37 cellular contexts compared by ENCODE assay signal in genomic region chr5:95518417-95518816, GRCh38.
"Had no signal": no experiment of that assay in that cellular context is flagged by ENCODE, and none has a peak within 500 bp of the region (broad histone marks: within the 10 kb centered on the region; RNA-seq: fewer than 3 reads in every experiment).

No MANE protein-coding gene starts in this region.

- FAIRE-seq: colon, TTC549 had no signal

- H3K4me3 ChIP-seq: adrenal gland, body of pancreas, breast epithelium, cardiac muscle cell, esophagus muscularis mucosa, gastrocnemius medialis had no signal

- H3K27ac ChIP-seq: adrenal gland, body of pancreas, breast epithelium, cardiac muscle cell, esophagus muscularis mucosa, foreskin keratinocyte, gastrocnemius medialis, VCaP had no signal

- H3K4me3 Mint-ChIP-seq: activated CD4-positive, alpha-beta memory T cell treated with anti-CD3 and anti-CD28 coated beads, Interleukin-2, amount 10 ng/mL, durations not matched to agents 7 days and 5 days; activated CD4-positive, alpha-beta T cell treated with anti-CD3 and anti-CD28 coated beads, Interleukin-2, amount 10 ng/mL, durations not matched to agents 7 days and 5 days; activated naive CD4-positive, alpha-beta T cell treated with anti-CD3 and anti-CD28 coated beads for 36 hours; activated naive CD4-positive, alpha-beta T cell treated with anti-CD3 and anti-CD28 coated beads, Interleukin-2, amount 50 U/mL, for 24 hours; activated naive CD8-positive, alpha-beta T cell treated with anti-CD3 and anti-CD28 coated beads for 36 hours; activated naive CD8-positive, alpha-beta T cell treated with anti-CD3 and anti-CD28 coated beads, Interleukin-2, amount 50 U/mL, for 24 hours; activated T-cell treated with anti-CD3 and anti-CD28 coated beads, Interleukin-2, amount 50 U/mL, for 4 hours; activated T-helper 1 cell treated with anti-CD3 and anti-CD28 coated beads, Interleukin-12 subunit alpha, Interleukin-12 subunit beta, Interleukin-2, Interleukin-4 antibody, amounts not matched to agents 30 ng/mL and 10 ng/mL and 1 ng/mL, durations not matched to agents 14 hours and 24 hours and 36 hours; effector memory CD8-positive, alpha-beta T cell; WTC11 had no signal

- H3K27me3 Mint-ChIP-seq: activated CD4-positive, alpha-beta memory T cell treated with anti-CD3 and anti-CD28 coated beads, Interleukin-2, amount 10 ng/mL, durations not matched to agents 7 days and 5 days; activated CD4-positive, alpha-beta T cell treated with anti-CD3 and anti-CD28 coated beads, Interleukin-2, amount 10 ng/mL, durations not matched to agents 7 days and 5 days; activated naive CD4-positive, alpha-beta T cell treated with anti-CD3 and anti-CD28 coated beads, Interleukin-2, amount 50 U/mL, for 24 hours; activated naive CD8-positive, alpha-beta T cell treated with anti-CD3 and anti-CD28 coated beads for 36 hours; activated naive CD8-positive, alpha-beta T cell treated with anti-CD3 and anti-CD28 coated beads, Interleukin-2, amount 50 U/mL, for 24 hours; effector memory CD8-positive, alpha-beta T cell had no signal

- H3K4me1 ChIP-seq: adrenal gland, body of pancreas, breast epithelium, esophagus muscularis mucosa, foreskin keratinocyte, gastrocnemius medialis had no signal

- H3K9me3 Mint-ChIP-seq: activated CD4-positive, alpha-beta memory T cell treated with anti-CD3 and anti-CD28 coated beads, Interleukin-2, amount 10 ng/mL, durations not matched to agents 7 days and 5 days; activated CD4-positive, alpha-beta T cell treated with anti-CD3 and anti-CD28 coated beads, Interleukin-2, amount 10 ng/mL, durations not matched to agents 7 days and 5 days; activated naive CD4-positive, alpha-beta T cell treated with anti-CD3 and anti-CD28 coated beads for 36 hours; activated naive CD4-positive, alpha-beta T cell treated with anti-CD3 and anti-CD28 coated beads, Interleukin-2, amount 50 U/mL, for 24 hours; activated naive CD8-positive, alpha-beta T cell treated with anti-CD3 and anti-CD28 coated beads for 36 hours; activated naive CD8-positive, alpha-beta T cell treated with anti-CD3 and anti-CD28 coated beads, Interleukin-2, amount 50 U/mL, for 24 hours; activated T-cell treated with anti-CD3 and anti-CD28 coated beads, Interleukin-2, amount 50 U/mL, for 4 hours; activated T-helper 1 cell treated with anti-CD3 and anti-CD28 coated beads, Interleukin-12 subunit alpha, Interleukin-12 subunit beta, Interleukin-2, Interleukin-4 antibody, amounts not matched to agents 30 ng/mL and 10 ng/mL and 1 ng/mL, durations not matched to agents 14 hours and 24 hours and 36 hours; activated T-helper 2 cell treated with anti-CD3 and anti-CD28 coated beads, Interferon-gamma antibody, Interleukin-2, Interleukin-4, amounts not matched to agents 10 μg/mL and 5 μg/mL and 100 μg/mL, durations not matched to agents 14 hours and 24 hours and 36 hours; effector memory CD8-positive, alpha-beta T cell; WTC11 had no signal

- H3K9me3 ChIP-seq: adrenal gland, body of pancreas, breast epithelium, esophagus muscularis mucosa, gastrocnemius medialis had no signal

- H3K4me1 Mint-ChIP-seq: activated CD4-positive, alpha-beta memory T cell treated with anti-CD3 and anti-CD28 coated beads, Interleukin-2, amount 10 ng/mL, durations not matched to agents 7 days and 5 days; activated CD4-positive, alpha-beta T cell treated with anti-CD3 and anti-CD28 coated beads, Interleukin-2, amount 10 ng/mL, durations not matched to agents 7 days and 5 days; activated naive CD8-positive, alpha-beta T cell treated with anti-CD3 and anti-CD28 coated beads for 36 hours; activated naive CD8-positive, alpha-beta T cell treated with anti-CD3 and anti-CD28 coated beads, Interleukin-2, amount 50 U/mL, for 24 hours; WTC11 had no signal

- H3K27ac Mint-ChIP-seq: activated CD4-positive, alpha-beta memory T cell treated with anti-CD3 and anti-CD28 coated beads, Interleukin-2, amount 10 ng/mL, durations not matched to agents 7 days and 5 days; activated CD4-positive, alpha-beta T cell treated with anti-CD3 and anti-CD28 coated beads, Interleukin-2, amount 10 ng/mL, durations not matched to agents 7 days and 5 days; activated naive CD4-positive, alpha-beta T cell treated with anti-CD3 and anti-CD28 coated beads for 36 hours; activated naive CD4-positive, alpha-beta T cell treated with anti-CD3 and anti-CD28 coated beads, Interleukin-2, amount 50 U/mL, for 24 hours; activated naive CD8-positive, alpha-beta T cell treated with anti-CD3 and anti-CD28 coated beads for 36 hours; activated naive CD8-positive, alpha-beta T cell treated with anti-CD3 and anti-CD28 coated beads, Interleukin-2, amount 50 U/mL, for 24 hours; activated T-helper 1 cell treated with anti-CD3 and anti-CD28 coated beads, Interleukin-12 subunit alpha, Interleukin-12 subunit beta, Interleukin-2, Interleukin-4 antibody, amounts not matched to agents 30 ng/mL and 10 ng/mL and 1 ng/mL, durations not matched to agents 14 hours and 24 hours and 36 hours; activated T-helper 2 cell treated with anti-CD3 and anti-CD28 coated beads, Interferon-gamma antibody, Interleukin-2, Interleukin-4, amounts not matched to agents 10 μg/mL and 5 μg/mL and 100 μg/mL, durations not matched to agents 14 hours and 24 hours and 36 hours; WTC11 had no signal

- DNase-seq: activated CD4-positive, alpha-beta memory T cell treated with anti-CD3 and anti-CD28 coated beads, Interleukin-2, amount 10 ng/mL, durations not matched to agents 7 days and 5 days; activated CD4-positive, alpha-beta T cell treated with anti-CD3 and anti-CD28 coated beads for 1 hour; activated CD4-positive, alpha-beta T cell treated with anti-CD3 and anti-CD28 coated beads for 4 hours; activated CD4-positive, alpha-beta T cell treated with anti-CD3 and anti-CD28 coated beads, Interleukin-2, amount 10 ng/mL, durations not matched to agents 7 days and 5 days; activated CD4-positive, alpha-beta T cell treated with anti-CD3 and anti-CD28 coated beads, Interleukin-2, amount 50 U/mL, for 4 hours; activated CD8-positive, alpha-beta memory T cell treated with anti-CD3 and anti-CD28 coated beads, Interleukin-2, amount 50 U/mL, for 48 hours; activated effector memory CD4-positive, alpha-beta T cell treated with anti-CD3 and anti-CD28 coated beads, Interleukin-2, amount 50 U/mL, for 16 hours; activated naive CD4-positive, alpha-beta T cell treated with anti-CD3 and anti-CD28 coated beads for 36 hours; activated naive CD8-positive, alpha-beta T cell treated with anti-CD3 and anti-CD28 coated beads for 36 hours; activated naive CD8-positive, alpha-beta T cell treated with anti-CD3 and anti-CD28 coated beads, Interleukin-2, amount 50 U/mL, for 24 hours; activated T-cell treated with anti-CD3 and anti-CD28 coated beads for 4 hours; activated T-cell treated with anti-CD3 and anti-CD28 coated beads, Interleukin-2, amount 50 U/mL, for 4 hours; adrenal gland; amygdala; aorta; body of pancreas; central memory CD4-positive, alpha-beta T cell; cortex of kidney; dermis blood vessel endothelial cell; effector CD4-positive, alpha-beta T cell; effector memory CD8-positive, alpha-beta T cell; erythroblast; foreskin keratinocyte; gastrocnemius medialis; hippocampal formation; T-helper 1 cell; T-helper 2 cell had no signal

- H3K27me3 ChIP-seq: adrenal gland, body of pancreas, breast epithelium, cardiac muscle cell, esophagus muscularis mucosa, foreskin keratinocyte, gastrocnemius medialis had no signal

- ATAC-seq: activated naive CD8-positive, alpha-beta T cell treated with anti-CD3 and anti-CD28 coated beads, Interleukin-2, amount 50 U/mL, for 24 hours; activated T-cell treated with anti-CD3 and anti-CD28 coated beads, Interleukin-2, amount 50 U/mL, for 4 hours; body of pancreas; effector memory CD8-positive, alpha-beta T cell; foreskin keratinocyte; gastrocnemius medialis; WTC11 had no signal
